ENCODE assay signal across 2 cellular contexts in the genomic region with DNA sequence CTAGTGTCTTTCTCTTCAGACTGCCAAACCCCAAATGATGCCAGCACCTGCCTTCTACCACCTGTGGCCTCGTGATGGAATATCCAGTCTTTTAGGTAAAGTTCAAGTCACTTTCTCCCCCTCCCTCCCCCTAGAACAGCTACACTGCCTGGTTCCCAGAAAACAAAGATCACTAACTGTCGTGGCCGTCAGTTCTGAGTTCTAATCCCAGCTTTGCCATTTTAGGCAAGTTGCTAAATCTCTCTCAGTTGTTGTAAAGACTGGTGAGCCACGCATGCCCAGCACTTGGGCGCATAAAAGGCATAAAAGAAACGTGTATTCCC.
TF ChIP-seq lines count a peak whose summit lies in the region.

No MANE protein-coding gene starts in this region.

TF ChIP-seq in SK-N-SH, 30 proteins besides CTCF, POLR2A, EP300 and RAD21 (continued from another document):
- no peak for TF ChIP-seq USF1 (IDR thresholded peaks at IDR 0.05; ENCODE audit: borderline replicate concordance, low read depth)
- no peak for TF ChIP-seq YY1 (IDR thresholded peaks at IDR 0.05; ENCODE audit: low read depth)
- TF ChIP-seq, protein P1, sequence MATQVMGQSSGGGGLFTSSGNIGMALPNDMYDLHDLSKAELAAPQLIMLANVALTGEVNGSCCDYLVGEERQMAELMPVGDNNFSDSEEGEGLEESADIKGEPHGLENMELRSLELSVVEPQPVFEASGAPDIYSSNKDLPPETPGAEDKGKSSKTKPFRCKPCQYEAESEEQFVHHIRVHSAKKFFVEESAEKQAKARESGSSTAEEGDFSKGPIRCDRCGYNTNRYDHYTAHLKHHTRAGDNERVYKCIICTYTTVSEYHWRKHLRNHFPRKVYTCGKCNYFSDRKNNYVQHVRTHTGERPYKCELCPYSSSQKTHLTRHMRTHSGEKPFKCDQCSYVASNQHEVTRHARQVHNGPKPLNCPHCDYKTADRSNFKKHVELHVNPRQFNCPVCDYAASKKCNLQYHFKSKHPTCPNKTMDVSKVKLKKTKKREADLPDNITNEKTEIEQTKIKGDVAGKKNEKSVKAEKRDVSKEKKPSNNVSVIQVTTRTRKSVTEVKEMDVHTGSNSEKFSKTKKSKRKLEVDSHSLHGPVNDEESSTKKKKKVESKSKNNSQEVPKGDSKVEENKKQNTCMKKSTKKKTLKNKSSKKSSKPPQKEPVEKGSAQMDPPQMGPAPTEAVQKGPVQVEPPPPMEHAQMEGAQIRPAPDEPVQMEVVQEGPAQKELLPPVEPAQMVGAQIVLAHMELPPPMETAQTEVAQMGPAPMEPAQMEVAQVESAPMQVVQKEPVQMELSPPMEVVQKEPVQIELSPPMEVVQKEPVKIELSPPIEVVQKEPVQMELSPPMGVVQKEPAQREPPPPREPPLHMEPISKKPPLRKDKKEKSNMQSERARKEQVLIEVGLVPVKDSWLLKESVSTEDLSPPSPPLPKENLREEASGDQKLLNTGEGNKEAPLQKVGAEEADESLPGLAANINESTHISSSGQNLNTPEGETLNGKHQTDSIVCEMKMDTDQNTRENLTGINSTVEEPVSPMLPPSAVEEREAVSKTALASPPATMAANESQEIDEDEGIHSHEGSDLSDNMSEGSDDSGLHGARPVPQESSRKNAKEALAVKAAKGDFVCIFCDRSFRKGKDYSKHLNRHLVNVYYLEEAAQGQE (IDR thresholded peaks at IDR 0.05; ENCODE audit: low read depth, low read length), result no peak

TF ChIP-seq in SK-N-SH treated with all-trans-retinoic acid at 6 μM for 48 hours, 23 proteins besides CTCF, POLR2A, EP300 and RAD21 (continued from another document):
- TF ChIP-seq CSRNP3 (CRISPR knock-in tag; IDR thresholded peaks at IDR 0.05), result no peak
- TF ChIP-seq ISL1 (CRISPR knock-in tag; IDR thresholded peaks at IDR 0.05), result no peak
- TF ChIP-seq, protein P2, sequence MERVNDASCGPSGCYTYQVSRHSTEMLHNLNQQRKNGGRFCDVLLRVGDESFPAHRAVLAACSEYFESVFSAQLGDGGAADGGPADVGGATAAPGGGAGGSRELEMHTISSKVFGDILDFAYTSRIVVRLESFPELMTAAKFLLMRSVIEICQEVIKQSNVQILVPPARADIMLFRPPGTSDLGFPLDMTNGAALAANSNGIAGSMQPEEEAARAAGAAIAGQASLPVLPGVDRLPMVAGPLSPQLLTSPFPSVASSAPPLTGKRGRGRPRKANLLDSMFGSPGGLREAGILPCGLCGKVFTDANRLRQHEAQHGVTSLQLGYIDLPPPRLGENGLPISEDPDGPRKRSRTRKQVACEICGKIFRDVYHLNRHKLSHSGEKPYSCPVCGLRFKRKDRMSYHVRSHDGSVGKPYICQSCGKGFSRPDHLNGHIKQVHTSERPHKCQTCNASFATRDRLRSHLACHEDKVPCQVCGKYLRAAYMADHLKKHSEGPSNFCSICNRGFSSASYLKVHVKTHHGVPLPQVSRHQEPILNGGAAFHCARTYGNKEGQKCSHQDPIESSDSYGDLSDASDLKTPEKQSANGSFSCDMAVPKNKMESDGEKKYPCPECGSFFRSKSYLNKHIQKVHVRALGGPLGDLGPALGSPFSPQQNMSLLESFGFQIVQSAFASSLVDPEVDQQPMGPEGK (CRISPR knock-in tag; IDR thresholded peaks at IDR 0.05; ENCODE audit: borderline replicate concordance), result no peak
- TF ChIP-seq RARB (CRISPR knock-in tag; IDR thresholded peaks at IDR 0.05), result no peak
- TF ChIP-seq CSDC2 (CRISPR knock-in tag; IDR thresholded peaks at IDR 0.05), result no peak
- TF ChIP-seq ZNF8 (CRISPR knock-in tag; IDR thresholded peaks at IDR 0.05), result no peak
- TF ChIP-seq TSHZ2 (CRISPR knock-in tag; IDR thresholded peaks at IDR 0.05), result no peak
